In genomic region chr20:24097506-24098245, GRCh38 we compare ENCODE assay signal across 21 cellular contexts.
"Had no signal": no experiment of that assay in that cellular context is flagged by ENCODE, and none has a peak within 500 bp of the region (broad histone marks: within the 10 kb centered on the region; RNA-seq: fewer than 3 reads in every experiment).

No MANE protein-coding gene starts in this region.

- H3K4me3 ChIP-seq: esophagus squamous epithelium, left lung, mucosa of descending colon, right lobe of liver, testis, transverse colon, vagina had no signal

- H3K79me2 ChIP-seq: parathyroid adenoma had no signal

- ATAC-seq: effector memory CD8-positive, alpha-beta T cell; left lung; mucosa of descending colon; natural killer cell treated with Interleukin-12 subunit alpha and Interleukin-12 subunit beta and Interleukin-15 and Interleukin-18, amount 100 ng/mL, for 72 hours; right lobe of liver; stimulated activated effector memory CD8-positive, alpha-beta T cell treated with anti-CD3 and anti-CD28 coated beads, Interleukin-12 subunit alpha, Interleukin-12 subunit beta, amount 100 ng/mL, for 72 hours had no signal

- H3K27me3 ChIP-seq: right lobe of liver, testis, vagina had no signal

- H3K27ac ChIP-seq: esophagus squamous epithelium, left lung, parathyroid adenoma, right lobe of liver, testis, transverse colon, vagina had no signal

- H3K9ac ChIP-seq: parathyroid adenoma had no signal

- H3K9me3 ChIP-seq: esophagus squamous epithelium, left lung, mucosa of descending colon, right lobe of liver, testis, transverse colon, vagina had no signal

- H3K36me3 ChIP-seq: esophagus squamous epithelium, left lung, right lobe of liver, transverse colon, vagina had no signal

- DNase-seq: cortex of kidney; effector memory CD8-positive, alpha-beta T cell; erythroblast; esophagus squamous epithelium; foreskin melanocyte; left lung; mesenchymal stem cell; mucosa of descending colon; naive B cell; right lobe of liver; small intestine; stimulated activated CD4-positive, alpha-beta T cell treated with anti-CD3 and anti-CD28 coated beads, Interleukin-2, amount 100 ng/mL, for 24 hours; stimulated activated CD4-positive, alpha-beta T cell treated with anti-CD3 and anti-CD28 coated beads, Interleukin-4, amount 100 ng/mL, for 24 hours; stimulated activated naive CD4-positive, alpha-beta T cell treated with Interleukin-2 at 50 U/mL for 16 hours; substantia nigra; testis; transverse colon had no signal

- H3K4me1 ChIP-seq: left lung, parathyroid adenoma, testis, transverse colon, vagina had no signal

- H2AFZ ChIP-seq: parathyroid adenoma had no signal
